In genomic region chr9:98254236-98255063, GRCh38 we compare ENCODE assay signal across 8 cellular contexts. TPM values are rescaled to one million over a fixed set of nuclear protein-coding genes. Genes with fewer than 3 reads are reported as not detected.
A peak's percentile ranks its signal among the peaks of the same experiment; 100 is the strongest.
DNase-seq lines count a peak whose midpoint lies in the region; ATAC-seq and TF ChIP-seq lines count a peak whose summit lies in the region.

No MANE protein-coding gene starts in this region.

- no peaks in the 10 kb centered on the region for H3K27me3 Mint-ChIP-seq in T-helper 1 cell treated with Interleukin-12 subunit alpha and Interleukin-12 subunit beta and Interleukin-4 antibody, amounts not matched to agents 30 μg/mL and 1 μg/mL, for 36 hours (ENCODE audit: low read depth)

- H3K4me3 Mint-ChIP-seq in T-helper 1 cell treated with Interleukin-12 subunit alpha and Interleukin-12 subunit beta and Interleukin-4 antibody, amounts not matched to agents 30 μg/mL and 1 μg/mL, for 36 hours = peak overlapping the region; percentile 91

- H3K36me3 Mint-ChIP-seq in T-helper 1 cell treated with Interleukin-12 subunit alpha and Interleukin-12 subunit beta and Interleukin-4 antibody, amounts not matched to agents 30 μg/mL and 1 μg/mL, for 36 hours (ENCODE audit: low read depth) = peaks cover 12% of the 10 kb centered on the region

- H3K9ac ChIP-seq in rectal smooth muscle tissue (ENCODE audit: low read length) = peak overlapping the region; percentile 68

- H3K4me3 ChIP-seq in GM12864 (ENCODE audit: low read depth, low read length) = peak overlapping the region; percentile 86
- peak overlapping the region; percentile 94 for H3K4me3 ChIP-seq in fibroblast of the aortic adventitia (ENCODE audit: low read depth, low read length)
- H3K4me3 ChIP-seq in rectal smooth muscle tissue (ENCODE audit: low read length) = peak overlapping the region; percentile 80

- H3K27ac ChIP-seq in rectal smooth muscle tissue (ENCODE audit: low read depth, low read length) = no peak overlapping the region

- no peaks in the 10 kb centered on the region for H3K9me3 Mint-ChIP-seq in T-helper 1 cell treated with Interleukin-12 subunit alpha and Interleukin-12 subunit beta and Interleukin-4 antibody, amounts not matched to agents 30 μg/mL and 1 μg/mL, for 36 hours

- H3K36me3 ChIP-seq in rectal smooth muscle tissue (ENCODE audit: control insufficient read depth, insufficient read depth, low read length) = no peaks in the 10 kb centered on the region

- no peak for TF ChIP-seq CTCF in GM12864 (IDR thresholded peaks at IDR 0.05; ENCODE audit: low read depth, low read length, missing control alignments)
- TF ChIP-seq CTCF in fibroblast of the aortic adventitia (IDR thresholded peaks at IDR 0.05; ENCODE audit: insufficient read depth, low read length) = no peak

- ATAC-seq in GM21723 (IDR thresholded peaks at IDR 0.05; ENCODE audit: unreplicated experiment) = no peak

- H3K4me1 Mint-ChIP-seq in T-helper 1 cell treated with Interleukin-12 subunit alpha and Interleukin-12 subunit beta and Interleukin-4 antibody, amounts not matched to agents 30 μg/mL and 1 μg/mL, for 36 hours (ENCODE audit: low read depth) = peaks cover 38% of the 10 kb centered on the region

- no peak for DNase-seq in GM12864 (ENCODE audit: low read depth)
- no peak for DNase-seq in fibroblast of the aortic adventitia (ENCODE audit: low read depth)
- no peak for DNase-seq in ecto neural progenitor cell (ENCODE audit: low spot score)
- DNase-seq in SKM-1 treated with dmso at 0.1 percent for 144 hours (lab: John Stamatoyannopoulos, UW; ENCODE audit: unreplicated experiment) = no peak
- DNase-seq in NCI-H146 treated with DMSO at 0.1 percent for 48 hours (lab: John Stamatoyannopoulos, UW; ENCODE audit: unreplicated experiment) = no peak

- H3K27me3 ChIP-seq in rectal smooth muscle tissue (ENCODE audit: control insufficient read depth, insufficient read depth, low read length) = no peaks in the 10 kb centered on the region

- H3K4me1 ChIP-seq in rectal smooth muscle tissue (ENCODE audit: control insufficient read depth, insufficient read depth, low read length) = peaks cover 5% of the 10 kb centered on the region

- peak overlapping the region; percentile 34 for H3K27ac Mint-ChIP-seq in T-helper 1 cell treated with Interleukin-12 subunit alpha and Interleukin-12 subunit beta and Interleukin-4 antibody, amounts not matched to agents 30 μg/mL and 1 μg/mL, for 36 hours

RNA-seq across cellular contexts. Expression of gene TBC1D2, which starts 1.0 kb away (rescaled TPM):
- total RNA-seq in fibroblast of the aortic adventitia (ENCODE audit: low replicate concordance) = 15.9 and 20.7 TPM in 2 replicates
